In the genomic region with DNA sequence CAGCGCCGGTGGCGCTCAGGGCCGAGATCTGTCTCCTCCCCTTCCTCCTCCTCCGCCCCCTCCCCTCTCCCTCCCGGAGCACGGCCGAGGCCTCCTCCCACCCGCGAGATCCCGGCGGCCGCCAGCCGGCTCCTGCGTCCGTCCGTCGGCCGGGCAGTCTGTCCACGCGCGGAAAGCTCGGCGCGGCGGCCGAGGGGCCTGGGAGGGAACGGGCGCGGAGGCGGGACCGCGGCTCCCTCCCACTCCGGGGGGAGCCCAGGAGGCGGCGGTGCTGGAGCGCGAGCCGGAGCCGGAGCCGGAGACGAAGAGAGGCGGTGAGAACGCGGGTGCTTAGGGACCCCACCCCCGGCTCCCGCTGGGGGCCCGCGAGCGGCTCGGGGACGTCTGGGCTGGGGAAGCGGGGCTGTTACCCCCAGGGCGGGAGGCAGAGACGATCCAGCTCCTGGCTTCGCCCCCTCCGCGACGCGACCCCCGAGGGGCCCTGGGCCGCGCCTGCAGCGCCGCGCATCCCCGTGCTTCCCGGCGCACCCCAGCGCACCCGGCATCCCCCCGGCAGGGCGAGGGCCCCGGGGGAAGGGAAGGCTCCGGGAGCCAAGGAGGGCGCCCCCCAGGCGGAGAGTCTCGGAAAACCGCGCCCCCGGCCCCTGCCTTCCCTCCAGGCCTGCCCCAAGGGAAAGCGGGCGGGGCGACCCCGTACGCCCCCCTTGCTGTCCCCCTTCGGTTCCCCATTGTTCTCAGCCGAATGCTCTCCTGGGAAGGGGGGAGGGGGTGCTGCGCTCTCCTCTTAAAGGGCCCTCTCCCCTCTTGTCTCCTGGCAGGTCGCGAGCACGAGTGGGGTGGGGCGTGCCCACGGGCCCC, we compare ENCODE assay signal across 8 cellular contexts. TPM values are rescaled to one million over a fixed set of nuclear protein-coding genes. Genes with fewer than 3 reads are reported as not detected.
DNase-seq lines count a peak whose midpoint lies in the region; ATAC-seq and TF ChIP-seq lines count a peak whose summit lies in the region.

A gene (plus strand): TSS at position 100 of the 858 bp plus-strand sequence. CDS start 1,463 bp downstream, outside the sequence.

- peak; percentile 28 for DNase-seq in GM23248
- peak; percentile 49 for DNase-seq in activated CD4-positive, alpha-beta T cell treated with anti-CD3 and anti-CD28 coated beads for 48 hours
- no peak for DNase-seq in endodermal cell
- no peak for DNase-seq in neural crest cell (ENCODE audit: low read depth, low spot score)
- DNase-seq in NCI-H1694 (lab: John Stamatoyannopoulos, UW): no peak

- WGBS in GM23248 (ENCODE audit: low coverage in 1 of 2, low lambda C conversion rate in 2 of 2, missing lambda C conversion rate in 2 of 2), 2 experiments: 2% methylated on average over 38 to 41 of the region's 94 CpGs
- 3 to 6% methylated on average over 5 to 93 of the region's 94 CpGs for WGBS in endodermal cell (ENCODE audit: insufficient coverage in 1 of 2, insufficient read length in 1 of 2), 2 experiments
- WGBS in urinary bladder: under 1% methylated on average over 94 of the region's 94 CpGs

- H3K9me3 ChIP-seq in GM23248 (ENCODE audit: low read depth) (no peaks in the 10 kb centered on the region), endodermal cell (ENCODE audit: control insufficient read depth, low read length) (no peaks in the 10 kb centered on the region)

- no peak within 1 kb of the TSS for H3K27ac Mint-ChIP-seq in endodermal cell
- H3K27ac Mint-ChIP-seq in neural crest cell (ENCODE audit: unreplicated experiment): no peak within 1 kb of the TSS

- peak within 1 kb of the TSS; percentile 46 for H3K4me3 ChIP-seq in GM23248
- H3K4me3 ChIP-seq in endodermal cell (ENCODE audit: low read length): peak within 1 kb of the TSS; percentile 65
- H3K4me3 ChIP-seq in urinary bladder (ENCODE audit: low read depth, low read length): peak within 1 kb of the TSS; percentile 44

- H3K36me3 ChIP-seq in GM23248 (ENCODE audit: low read depth) (no peaks in the 10 kb centered on the region), endodermal cell (ENCODE audit: control insufficient read depth, insufficient read depth, low read length) (no peaks in the 10 kb centered on the region), urinary bladder (ENCODE audit: insufficient read depth) (no peaks in the 10 kb centered on the region)

- no peak for TF ChIP-seq CTCF in endodermal cell (conservative IDR thresholded peaks at IDR 0.05)
- TF ChIP-seq CTCF in neural crest cell (conservative IDR thresholded peaks at IDR 0.05): no peak

- H3K27me3 Mint-ChIP-seq in endodermal cell (ENCODE audit: insufficient read depth): peaks cover 53% of the 10 kb centered on the region
- H3K27me3 Mint-ChIP-seq in neural crest cell (ENCODE audit: low read depth): peaks cover 51% of the 10 kb centered on the region

- ATAC-seq in HG03571 (IDR thresholded peaks at IDR 0.05; ENCODE audit: unreplicated experiment) (no peak), GM18873 (IDR thresholded peaks at IDR 0.05; ENCODE audit: low FRiP score, unreplicated experiment) (no peak)

- H3K4me1 Mint-ChIP-seq in endodermal cell: no peaks in the 10 kb centered on the region
- no peaks in the 10 kb centered on the region for H3K4me1 Mint-ChIP-seq in neural crest cell

- no peak within 1 kb of the TSS for H3K27ac ChIP-seq in GM23248
- peak within 1 kb of the TSS; percentile 17 for H3K27ac ChIP-seq in endodermal cell (ENCODE audit: low read depth, low read length)
- H3K27ac ChIP-seq in urinary bladder (ENCODE audit: low read depth): no peak within 1 kb of the TSS

- no peaks in the 10 kb centered on the region for H4K20me1 ChIP-seq in GM23248 (ENCODE audit: insufficient read depth)

- H3K36me3 Mint-ChIP-seq in endodermal cell (ENCODE audit: low read depth) (no peaks in the 10 kb centered on the region), neural crest cell (ENCODE audit: low read depth) (no peaks in the 10 kb centered on the region)

- H3F3A ChIP-seq in GM23248 (ENCODE audit: insufficient read depth): no peaks in the 10 kb centered on the region

- H3K79me2 ChIP-seq in GM23248 (ENCODE audit: insufficient read depth): no peaks in the 10 kb centered on the region

- H3K4me2 ChIP-seq in GM23248 (ENCODE audit: unreplicated experiment): no peak within 1 kb of the TSS

- H3K9me3 Mint-ChIP-seq in endodermal cell (no peaks in the 10 kb centered on the region), neural crest cell (no peaks in the 10 kb centered on the region)

- peaks cover 39% of the 10 kb centered on the region for H3K27me3 ChIP-seq in GM23248 (replicated peaks; ENCODE audit: insufficient read depth)
- H3K27me3 ChIP-seq in endodermal cell (ENCODE audit: control insufficient read depth, insufficient read depth, low read length, poor library complexity, severe bottlenecking): peaks cover 62% of the 10 kb centered on the region

- H3K4me1 ChIP-seq in GM23248 (ENCODE audit: insufficient read depth) (no peaks in the 10 kb centered on the region), endodermal cell (ENCODE audit: control insufficient read depth, insufficient read depth, low read length) (no peaks in the 10 kb centered on the region), urinary bladder (ENCODE audit: insufficient read depth) (no peaks in the 10 kb centered on the region)

- H3K9me2 ChIP-seq in GM23248 (ENCODE audit: insufficient read depth): no peaks in the 10 kb centered on the region

- peak within 1 kb of the TSS; percentile 50 for H3K4me3 Mint-ChIP-seq in endodermal cell
- H3K4me3 Mint-ChIP-seq in neural crest cell: peak within 1 kb of the TSS; percentile 64

- H2AFZ ChIP-seq in GM23248: peak within 1 kb of the TSS; percentile 48; the same call in 1 of the 2 replicates

- no peak within 1 kb of the TSS; the same call in 1 of the 2 replicates for H3K9ac ChIP-seq in GM23248
- no peak within 1 kb of the TSS for H3K9ac ChIP-seq in endodermal cell (ENCODE audit: extremely low read depth, low read length, poor library complexity, severe bottlenecking)

- in situ Hi-C loops in GM23248 (cut with MboI): no loop called here

RNA-seq across cellular contexts. Expression of the gene that starts here (rescaled TPM):
- not detected in 2 replicates for total RNA-seq in GM23248 (2014; rRNA removed; shearing (Covaris generic))
- polyA plus RNA-seq in GM23248 (2016; fragmentation: Nextera tagmentation; extraction: Ambion mirVana): not detected in 2 replicates
- total RNA-seq in endodermal cell: 1 to 10 TPM; 3.3 to 4.9 TPM
- polyA plus RNA-seq in endodermal cell (2013, experiment 1 of 2): 12.4 TPM
- 8.3 TPM for polyA plus RNA-seq in endodermal cell (2013, experiment 2 of 2)
- total RNA-seq in neural crest cell: 8.1 and 8.4 TPM in 2 replicates
- 3.3 TPM for total RNA-seq in urinary bladder
- 1.5 TPM for polyA plus RNA-seq in urinary bladder

Comparison
In these comparisons a context has a peak if more than half of its experiments do, and no peak if none do; other contexts are left out.
1. Peak in DNase-seq and H3K4me3 ChIP-seq in GM23248; RNA of the gene not detected or under 1 TPM.